Comparison of ENCODE assay signal across 7 cellular contexts in the genomic region with DNA sequence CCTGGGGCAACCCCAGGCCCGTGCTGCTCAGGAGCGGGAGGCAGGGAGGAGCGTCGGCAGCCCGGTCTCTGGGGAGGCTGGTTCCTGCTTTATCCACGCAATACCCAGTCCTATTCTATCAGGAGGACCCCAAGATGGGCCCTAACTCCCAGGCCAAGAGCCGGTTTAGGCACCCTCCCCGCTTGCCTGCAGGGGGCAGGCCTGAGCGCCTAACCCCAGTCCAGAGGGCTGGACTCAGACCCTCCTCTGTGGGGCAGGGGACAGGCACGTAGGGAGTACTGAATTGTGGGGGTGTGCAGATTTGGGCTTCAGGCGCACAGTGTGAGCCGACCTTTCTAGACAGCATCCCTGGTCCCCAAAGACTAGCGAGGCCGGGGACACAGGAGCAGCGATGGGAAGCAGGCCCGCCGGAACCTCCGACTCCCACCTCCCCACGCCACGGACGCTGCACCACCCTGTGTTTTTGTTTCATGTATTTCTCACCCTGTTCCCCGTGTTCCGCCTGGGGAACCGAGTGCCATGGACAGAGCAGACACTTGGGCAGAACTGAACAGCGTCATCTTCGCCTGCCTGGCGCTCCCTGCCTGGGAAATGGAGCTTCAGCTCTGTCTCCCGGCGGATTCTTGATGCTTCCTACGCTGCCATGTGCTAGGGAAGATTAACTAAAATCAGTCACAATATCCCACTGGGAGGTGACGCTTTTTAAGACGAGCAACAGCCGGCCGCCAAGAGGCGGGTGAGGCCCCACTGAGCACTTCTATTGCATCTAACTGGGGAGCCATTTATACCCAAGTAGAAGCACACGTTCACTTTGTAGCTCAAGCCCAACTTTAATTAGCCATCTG. TPM values are rescaled to one million over a fixed set of nuclear protein-coding genes. Genes with fewer than 3 reads are reported as not detected.
DNase-seq lines count a peak whose midpoint lies in the region; ATAC-seq, FAIRE-seq and TF ChIP-seq lines count a peak whose summit lies in the region.

No MANE protein-coding gene starts in this region.

- 77% methylated on average over 35 of the region's 36 CpGs; no CpG with 5 or more reads in 1 of the 2 experiments for WGBS in H1 (ENCODE audit: extremely low coverage in 1 of 2, insufficient coverage in 1 of 2, insufficient read length in 1 of 2, insufficient replicate concordance in 2 of 2, low coverage in 1 of 2, low lambda C conversion rate in 2 of 2, missing lambda C conversion rate in 1 of 2), 2 experiments
- 59 to 66% methylated on average over 35 of the region's 36 CpGs for WGBS in pancreas, 2 donors

- no peak overlapping the region for H4K91ac ChIP-seq in H1 (replicated peaks; ENCODE audit: insufficient read length, low read length)

- no peak for DNase-seq in PC-9
- DNase-seq in H1 (ENCODE audit: low read depth in 1 of 2, low spot score in 2 of 2), result peak in 1 of 2 experiments; percentile 92
- DNase-seq in pancreas, result peak in 1 of 6 donors; percentile 51
- DNase-seq in Ammon's horn (ENCODE audit: low spot score), result no peak

- H3K4ac ChIP-seq in H1 (replicated peaks; ENCODE audit: insufficient read length, low read depth, low read length), result no peak overlapping the region

- TF ChIP-seq EP300 in H1 (IDR thresholded peaks at IDR 0.05; ENCODE audit: borderline replicate concordance in 1 of 2, low read depth in 2 of 2, low read length in 2 of 2), result no peak

- H3F3A ChIP-seq in PC-9 (ENCODE audit: insufficient read depth, low read depth), result peaks cover 43% of the 10 kb centered on the region; the same call in 1 of the 2 replicates

- H3K36me3 ChIP-seq in PC-9 (ENCODE audit: low read depth), result no peaks in the 10 kb centered on the region
- H3K36me3 ChIP-seq in H1 (ENCODE audit: control insufficient read depth in 2 of 4, insufficient read depth in 4 of 4, low read length in 3 of 4), result no peaks in the 10 kb centered on the region; a peak in 3 of 8 replicates
- no peaks in the 10 kb centered on the region for H3K36me3 ChIP-seq in pancreas

- H2BK120ac ChIP-seq in H1 (replicated peaks; ENCODE audit: low read depth, low read length), result no peak overlapping the region

- TF ChIP-seq POLR2A in H1 (IDR thresholded peaks at IDR 0.05; ENCODE audit: control extremely low read depth in 1 of 2, low read depth in 2 of 2, low read length in 2 of 2), result peak in 1 of 2 experiments; percentile 49; a peak in 1 of 3 replicates

- 0 out of 2 replicates have a peak, but pooled peaks cover 4% of the 10 kb centered on the region for H3K79me2 ChIP-seq in PC-9 (ENCODE audit: low read depth)
- peaks cover 0 to 8% of the 10 kb centered on the region in 2 experiments; a peak in 1 of 4 replicates for H3K79me2 ChIP-seq in H1 (ENCODE audit: control insufficient read depth in 1 of 2, insufficient read depth in 2 of 2, low read length in 2 of 2)

- H3K9me2 ChIP-seq in PC-9 (ENCODE audit: insufficient read depth), result no peaks in the 10 kb centered on the region

- CTCF ChIA-PET in PC-9 (lab: Charles Lee) (no interaction called here), H1 (lab: Charles Lee; ENCODE audit: partially characterized antibody) (interaction anchor here (0.6 to 3.8 kb wide), 21 partner anchors 10 to 114 kb away, joined by 3 to 38 read pairs (median 4); no protein-coding TSS in a partner anchor)

- ATAC-seq in pancreas (peak in 3 of 4 donors; percentile 28 to 43 (median 33)), HG02588 (IDR thresholded peaks at IDR 0.05; ENCODE audit: unreplicated experiment) (no peak), GM21423 (IDR thresholded peaks at IDR 0.05; ENCODE audit: unreplicated experiment) (no peak)

- no peak overlapping the region for H3K14ac ChIP-seq in H1 (ENCODE audit: insufficient read length)

- H2BK5ac ChIP-seq in H1 (ENCODE audit: low read depth, low read length), result no peak overlapping the region

- H3K9me3 ChIP-seq in PC-9 (ENCODE audit: insufficient read depth, low read depth) (no peaks in the 10 kb centered on the region), H1 (ENCODE audit: insufficient read depth in 2 of 2, low read depth in 1 of 2, low read length in 1 of 2) (no peaks in the 10 kb centered on the region), pancreas (no peaks in the 10 kb centered on the region)

- H3K27me3 ChIP-seq in PC-9 (ENCODE audit: insufficient read depth, low read depth), result no peaks in the 10 kb centered on the region
- H3K27me3 ChIP-seq in H1 (replicated peaks in 1 of 4; ENCODE audit: control insufficient read depth in 3 of 4, extremely low read depth in 1 of 4, insufficient read depth in 3 of 4, low read length in 3 of 4), result no peaks in the 10 kb centered on the region; a peak in 1 of 7 replicates
- H3K27me3 ChIP-seq in pancreas, result no peaks in the 10 kb centered on the region

- H2BK20ac ChIP-seq in H1 (ENCODE audit: low read length), result no peak overlapping the region

- H3K4me1 ChIP-seq in PC-9 (replicated peaks; ENCODE audit: insufficient read depth), result peaks cover 40% of the 10 kb centered on the region
- peaks cover 0 to 16% (median 5%) of the 10 kb centered on the region in 4 experiments; a peak in 6 of 7 replicates for H3K4me1 ChIP-seq in H1 (replicated peaks in 1 of 4; ENCODE audit: control insufficient read depth in 3 of 4, insufficient read depth in 4 of 4, low read length in 3 of 4)
- peaks cover 0 to 4% (median 0%) of the 10 kb centered on the region in 3 donors for H3K4me1 ChIP-seq in pancreas

- H3K56ac ChIP-seq in H1 (replicated peaks; ENCODE audit: insufficient read length, low read depth, low read length), result no peak overlapping the region

- H2BK12ac ChIP-seq in H1 (ENCODE audit: low read depth, low read length), result 0 out of 2 replicates have a peak overlapping the region, but pooled peaks have one; percentile 20

- H2AK5ac ChIP-seq in H1 (ENCODE audit: low read depth, low read length), result no peak overlapping the region

- H4K5ac ChIP-seq in H1 (ENCODE audit: insufficient read length, low read depth, low read length), result no peak overlapping the region

- H3K27ac ChIP-seq in PC-9 (no peak overlapping the region), H1 (ENCODE audit: low read depth, low read length) (no peak overlapping the region), pancreas (no peak overlapping the region)

- H3K79me1 ChIP-seq in H1 (ENCODE audit: low read depth, low read length), result 0 out of 2 replicates have a peak, but pooled peaks cover 2% of the 10 kb centered on the region

- POLR2A ChIA-PET in PC-9 (lab: Charles Lee; ENCODE audit: unreplicated experiment), result no interaction called here
- POLR2A ChIA-PET in H1 (lab: Charles Lee; ENCODE audit: partially characterized antibody), result interaction anchor here (1.0 to 2.5 kb wide), 8 partner anchors 9 to 107 kb away, joined by 3 to 13 read pairs (median 4); a partner anchor contains a TSS

- no TSS peak for BruUV-seq in PC-9 (replicated peaks; lab: Mats Ljungman, UMichigan)

- peak; percentile 75 to 78 for TF ChIP-seq RAD21 in H1 (IDR thresholded peaks at IDR 0.05 in 1 of 2, conservative IDR thresholded peaks at IDR 0.05 in 1 of 2; ENCODE audit: low read depth in 2 of 2, low read length in 2 of 2)

- H3K18ac ChIP-seq in H1 (ENCODE audit: extremely low read depth, low read length), result no peak overlapping the region

- H2BK15ac ChIP-seq in H1 (ENCODE audit: low read length), result no peak overlapping the region

- H3K4me3 ChIP-seq in PC-9, result no peak overlapping the region
- H3K4me3 ChIP-seq in H1 (ENCODE audit: extremely low read depth in 1 of 4, insufficient read depth in 2 of 4, low read depth in 3 of 4, low read length in 4 of 4), result no peak overlapping the region
- H3K4me3 ChIP-seq in pancreas, result no peak overlapping the region

- no peak overlapping the region for H3K23ac ChIP-seq in H1 (ENCODE audit: insufficient read length)

- no peak overlapping the region for H3K4me2 ChIP-seq in PC-9
- 0 out of 4 replicates have a peak overlapping the region, but pooled peaks of 1 of the 2 experiments have one; percentile 14 for H3K4me2 ChIP-seq in H1 (ENCODE audit: insufficient read depth in 1 of 2, low read depth in 2 of 2, low read length in 2 of 2)

- H4K8ac ChIP-seq in H1 (ENCODE audit: extremely low read depth, insufficient read depth, low read length), result peak overlapping the region; percentile 42; the same call in 1 of the 2 replicates

- no peak for FAIRE-seq in H1 (lab: Jason Lieb, UNC)
- no peak for FAIRE-seq in pancreas (lab: Jason Lieb, UNC)

- H3K9ac ChIP-seq in H1 (replicated peaks in 1 of 4; ENCODE audit: extremely low read depth in 1 of 4, low read depth in 3 of 4, low read length in 3 of 4), result no peak overlapping the region

- intact Hi-C loops in PC-9 (cut with micrococcal nuclease; ENCODE audit: unreplicated experiment), result loop anchor here (10.0 kb wide), 1 partner anchor 683 kb away; no protein-coding TSS in a partner anchor
- intact Hi-C loops in pancreas (cut with DNase I), result no loop called here

- H4K20me1 ChIP-seq in PC-9 (ENCODE audit: insufficient read depth) (no peaks in the 10 kb centered on the region), H1 (replicated peaks in 1 of 2; ENCODE audit: control insufficient read depth in 1 of 2, insufficient read depth in 2 of 2, low read length in 2 of 2) (peaks cover 0 to 4% of the 10 kb centered on the region in 2 experiments)

- no peaks in the 10 kb centered on the region for H3K23me2 ChIP-seq in H1 (ENCODE audit: low read depth, low read length)

- TF ChIP-seq CTCF in GM12873 (IDR thresholded peaks at IDR 0.05; ENCODE audit: insufficient read depth, low read depth, low read length, missing control alignments) (peak; percentile 83), PC-9 (conservative IDR thresholded peaks at IDR 0.05) (peak; percentile 77), H1 (IDR thresholded peaks at IDR 0.05; ENCODE audit: control extremely low read depth in 1 of 3, insufficient read depth in 1 of 3, low read depth in 1 of 3, low read length in 3 of 3) (peak in 2 of 3 experiments; percentile 88 to 90; a peak in 3 of 4 replicates), pancreas (IDR thresholded peaks at IDR 0.05) (peak in 2 of 4 donors; percentile 40 to 48)

- no peak overlapping the region for H2AFZ ChIP-seq in PC-9
- no peak overlapping the region for H2AFZ ChIP-seq in H1 (ENCODE audit: low read length)

RNA-seq across cellular contexts. Expression of a gene that starts 5.3 kb away (rescaled TPM):
- total RNA-seq in PC-9 (2021), result 63.9 and 73.3 TPM in 2 replicates
- total RNA-seq in H1 (2021; fragmentation: NEBNext Ultra II Directional; extraction: Animal tissue kit (Norgen Biotek cat#: 25700)), result 76.1 and 85.2 TPM in 2 replicates
- 89.5 and 101 TPM in 2 replicates for polyA plus RNA-seq in H1 (2011; rRNA removed)
- 97.8 TPM for polyA plus RNA-seq in H1 (2011; cell fraction: cytosol; rRNA removed)
- 69.8 TPM for polyA plus RNA-seq in H1 (2011; cell fraction: nucleus; rRNA removed)
- polyA plus RNA-seq in H1 (2012, experiment 1 of 2), result 103 to 158 TPM (median 150 TPM) in 4 replicates
- polyA plus RNA-seq in H1 (2012, experiment 2 of 2), result 122 TPM
- polyA plus RNA-seq in H1 (2013, experiment 1 of 2), result 52.9 TPM
- polyA plus RNA-seq in H1 (2013, experiment 2 of 2), result 59.3 TPM
- polyA minus RNA-seq in H1 (2011; rRNA and poly(A)+ RNA removed), result 29.5 and 36.6 TPM in 2 replicates
- polyA minus RNA-seq in H1 (2011; cell fraction: cytosol; rRNA and poly(A)+ RNA removed), result 29.8 TPM
- 20.8 TPM for polyA minus RNA-seq in H1 (2011; cell fraction: nucleus; rRNA and poly(A)+ RNA removed)
- total RNA-seq in pancreas, result 1 to 10 TPM; 2.6 to 6.9 (median 3.7) TPM
- polyA plus RNA-seq in pancreas, result 1 to 10 TPM; 6.4 to 7.2 TPM

RNA-seq across cellular contexts. Expression of a gene that starts 5.4 kb away (rescaled TPM):
- total RNA-seq in PC-9 (2021) (36.8 and 40.9 TPM in 2 replicates), pancreas (10 to 100 TPM in 1 of 6 donors, 1 to 10 TPM in 5; 3.5 to 11.8 (median 7.7) TPM)
- 38.6 and 38.7 TPM in 2 replicates for total RNA-seq in H1 (2021; fragmentation: NEBNext Ultra II Directional; extraction: Animal tissue kit (Norgen Biotek cat#: 25700))
- polyA plus RNA-seq in H1 (2011; rRNA removed) (17.2 and 19.0 TPM in 2 replicates), pancreas (10 to 100 TPM in 1 of 2 donors, 1 to 10 TPM in 1; 8.2 to 12.3 TPM)
- polyA plus RNA-seq in H1 (2011; cell fraction: cytosol; rRNA removed), result 26.2 TPM
- 20.0 TPM for polyA plus RNA-seq in H1 (2011; cell fraction: nucleus; rRNA removed)
- 36.9 to 43.2 TPM (median 37.8 TPM) in 4 replicates for polyA plus RNA-seq in H1 (2012, experiment 1 of 2)
- polyA plus RNA-seq in H1 (2012, experiment 2 of 2), result 19.2 TPM
- polyA plus RNA-seq in H1 (2013, experiment 1 of 2), result 28.5 TPM
- polyA plus RNA-seq in H1 (2013, experiment 2 of 2), result 29.2 TPM
- polyA minus RNA-seq in H1 (2011; rRNA and poly(A)+ RNA removed), result 26.9 and 29.8 TPM in 2 replicates
- polyA minus RNA-seq in H1 (2011; cell fraction: cytosol; rRNA and poly(A)+ RNA removed), result 13.9 TPM
- 13.0 TPM for polyA minus RNA-seq in H1 (2011; cell fraction: nucleus; rRNA and poly(A)+ RNA removed)

RNA-seq across cellular contexts. Expression of a gene that starts 14.6 kb away (rescaled TPM):
- total RNA-seq in PC-9 (2021), result 50.8 and 68.7 TPM in 2 replicates
- 38.8 and 40.4 TPM in 2 replicates for total RNA-seq in H1 (2021; fragmentation: NEBNext Ultra II Directional; extraction: Animal tissue kit (Norgen Biotek cat#: 25700))
- polyA plus RNA-seq in H1 (2011; rRNA removed), result 44.6 and 61.5 TPM in 2 replicates
- 39.0 TPM for polyA plus RNA-seq in H1 (2011; cell fraction: cytosol; rRNA removed)
- 51.0 TPM for polyA plus RNA-seq in H1 (2011; cell fraction: nucleus; rRNA removed)
- polyA plus RNA-seq in H1 (2012, experiment 1 of 2), result 21.3 to 37.3 TPM (median 33.3 TPM) in 4 replicates
- 26.7 TPM for polyA plus RNA-seq in H1 (2012, experiment 2 of 2)
- 17.3 TPM for polyA plus RNA-seq in H1 (2013, experiment 1 of 2)
- polyA plus RNA-seq in H1 (2013, experiment 2 of 2), result 16.6 TPM
- 21.0 and 24.8 TPM in 2 replicates for polyA minus RNA-seq in H1 (2011; rRNA and poly(A)+ RNA removed)
- polyA minus RNA-seq in H1 (2011; cell fraction: cytosol; rRNA and poly(A)+ RNA removed), result 34.5 TPM
- polyA minus RNA-seq in H1 (2011; cell fraction: nucleus; rRNA and poly(A)+ RNA removed), result 27.3 TPM
- total RNA-seq in pancreas, result 10 to 100 TPM in 4 of 6 donors, 1 to 10 TPM in 2; 9.8 to 13.8 (median 10.8) TPM
- 10 to 100 TPM; 12.3 to 28.2 TPM for polyA plus RNA-seq in pancreas

Comparison
In these comparisons a context has a peak if more than half of its experiments do, and no peak if none do; other contexts are left out.
1. ATAC-seq: peak in pancreas (3 of 4); none in HG02588 (single experiment) and GM21423 (single experiment).